Comparison of ENCODE assay signal across 9 cellular contexts in genomic region chr1:21574464-21575151, GRCh38.
DNase-seq lines count a peak whose midpoint lies in the region; ATAC-seq and TF ChIP-seq lines count a peak whose summit lies in the region.
"Had no signal": no experiment of that assay in that cellular context is flagged by ENCODE, and none has a peak within 500 bp of the region (broad histone marks: within the 10 kb centered on the region; RNA-seq: fewer than 3 reads in every experiment).

No MANE protein-coding gene starts in this region.

- H3K4me1 Mint-ChIP-seq in glutamatergic neuron (ENCODE audit: low read depth, unreplicated experiment) (peaks cover 8% of the 10 kb centered on the region), T-cell (no peaks in the 10 kb centered on the region)
- H3K4me1 Mint-ChIP-seq: central memory CD8-positive, alpha-beta T cell had no signal

- H3K27ac ChIP-seq in RWPE1 (peak overlapping the region; percentile 49), prostate gland (peak overlapping the region; percentile 32 to 45)

- H3K4me1 ChIP-seq in prostate gland (replicated peaks) = no peaks in the 10 kb centered on the region

- H3K27me3 Mint-ChIP-seq in glutamatergic neuron (ENCODE audit: unreplicated experiment) (peaks cover 5% of the 10 kb centered on the region), T-cell (peaks cover 7 to 12% of the 10 kb centered on the region in 2 donors)
- H3K27me3 Mint-ChIP-seq: central memory CD8-positive, alpha-beta T cell had no signal

- H3K9me3 Mint-ChIP-seq in glutamatergic neuron (ENCODE audit: unreplicated experiment) (peaks cover 8% of the 10 kb centered on the region), T-cell (no peaks in the 10 kb centered on the region)
- H3K9me3 Mint-ChIP-seq: central memory CD8-positive, alpha-beta T cell had no signal

- H3K27me3 ChIP-seq in prostate gland (replicated peaks; ENCODE audit: insufficient read depth) = no peaks in the 10 kb centered on the region

- TF ChIP-seq CTCF in RWPE1 (conservative IDR thresholded peaks at IDR 0.05; ENCODE audit: low read depth) (0 out of 2 replicates have a peak, but pooled peaks have one; percentile 5), glutamatergic neuron (IDR thresholded peaks at IDR 0.05; ENCODE audit: partially characterized antibody, unreplicated experiment) (no peak), prostate gland (IDR thresholded peaks at IDR 0.05) (peak in 1 of 4 experiments; percentile 9)

- CTCF ChIA-PET in RWPE1 (lab: Yijun Ruan, JAX) (interaction anchor here (0.5 to 1.2 kb wide), 3 partner anchors 53 to 206 kb away, joined by 3 to 4 read pairs (median 3); no protein-coding TSS in a partner anchor), T-cell (lab: Charles Lee) (no interaction called here)

- POLR2A ChIA-PET in RWPE1 (lab: Yijun Ruan, JAX; ENCODE audit: low non-redundant PET) = no interaction called here
- POLR2A ChIA-PET in T-cell (lab: Charles Lee) = no interaction called here

- intact Hi-C loops in prostate gland (cut with DNase I) = loop anchor here (5.0 to 10.0 kb wide), 2 partner anchors 67 to 180 kb away; partner anchors contain the start of gene ALPL

- H3K36me3 ChIP-seq in prostate gland = no peaks in the 10 kb centered on the region

- H3K27ac Mint-ChIP-seq in glutamatergic neuron (ENCODE audit: unreplicated experiment) (peak overlapping the region; percentile 88), T-cell (no peak overlapping the region)

- ATAC-seq in T-cell (replicated peaks in 1 of 4) = no peak

- H3K4me3 Mint-ChIP-seq in glutamatergic neuron (ENCODE audit: unreplicated experiment) = no peak overlapping the region
- H3K4me3 Mint-ChIP-seq in T-cell = no peak overlapping the region
- H3K4me3 Mint-ChIP-seq: central memory CD8-positive, alpha-beta T cell had no signal

- 21% methylated on average over 30 of the region's 31 CpGs for WGBS in prostate gland

- H3K36me3 Mint-ChIP-seq in glutamatergic neuron (ENCODE audit: unreplicated experiment) = no peaks in the 10 kb centered on the region
- no peaks in the 10 kb centered on the region for H3K36me3 Mint-ChIP-seq in T-cell

- no peak overlapping the region for H3K4me3 ChIP-seq in prostate gland

- no peaks in the 10 kb centered on the region for H3K9me3 ChIP-seq in prostate gland

- peak; percentile 56 for DNase-seq in GM03348 (ENCODE audit: low spot score)
- no peak for DNase-seq in RWPE1 (ENCODE audit: low spot score)
- peak; percentile 82 for DNase-seq in glutamatergic neuron
- peak; percentile 20 for DNase-seq in prostate gland (ENCODE audit: low spot score)
- DNase-seq in T-cell = no peak
- DNase-seq in COLO829 (ENCODE audit: low spot score) = no peak
- DNase-seq in GM19238 (ENCODE audit: insufficient read length, low spot score) = no peak
- DNase-seq in HT-29 (ENCODE audit: low spot score) = no peak

- TF ChIP-seq POLR2A in prostate gland (IDR thresholded peaks at IDR 0.05) = no peak

Comparison
In these comparisons a context has a peak if more than half of its experiments do, and no peak if none do; other contexts are left out.
1. DNase-seq: peak in GM03348 (single experiment), glutamatergic neuron (single experiment) and prostate gland (single experiment); none in RWPE1 (single experiment), T-cell (0 of 34), COLO829 (single experiment), GM19238 (single experiment) and HT-29 (single experiment).